ENCODE assay signal across 1 cellular context in genomic region chr4:158193171-158193749, GRCh38.
TF ChIP-seq lines count a peak whose summit lies in the region.

No MANE protein-coding gene starts in this region.

TF ChIP-seq in K562, 482 proteins besides CTCF, POLR2A, EP300 and RAD21 (continued from another document):
- 0 out of 2 replicates have a peak, but pooled peaks have one; percentile 14 for TF ChIP-seq ARID3A (IDR thresholded peaks at IDR 0.05; ENCODE audit: borderline replicate concordance, low read depth, low read length)
- no peak for TF ChIP-seq PBX2 (CRISPR knock-in tag; IDR thresholded peaks at IDR 0.05; ENCODE audit: low read depth)
- peak; percentile 73 for TF ChIP-seq PBX2 (tag; conservative IDR thresholded peaks at IDR 0.05; ENCODE audit: low read depth)
- TF ChIP-seq PML (IDR thresholded peaks at IDR 0.05; ENCODE audit: low read length): no peak
- 0 out of 2 replicates have a peak, but pooled peaks have one; percentile 15 for TF ChIP-seq C11orf30 (IDR thresholded peaks at IDR 0.05; ENCODE audit: low read depth)
- no peak for TF ChIP-seq ERF (CRISPR knock-in tag; IDR thresholded peaks at IDR 0.05)
- no peak for TF ChIP-seq GTF2A2 (tag; IDR thresholded peaks at IDR 0.05)
- TF ChIP-seq RBBP5 (IDR thresholded peaks at IDR 0.05; ENCODE audit: borderline replicate concordance, insufficient read depth, low read length, poor library complexity, severe bottlenecking): no peak
- 0 out of 2 replicates have a peak, but pooled peaks have one; percentile 35 for TF ChIP-seq ZNF316 (IDR thresholded peaks at IDR 0.05)
- TF ChIP-seq FOXP4 (CRISPR knock-in tag; IDR thresholded peaks at IDR 0.05; ENCODE audit: borderline replicate concordance): no peak
- TF ChIP-seq PREB (CRISPR knock-in tag; IDR thresholded peaks at IDR 0.05): no peak
- peak; percentile 58; the same call in 1 of the 2 replicates for TF ChIP-seq PKNOX1 (IDR thresholded peaks at IDR 0.05)
- peak; percentile 76 for TF ChIP-seq MEIS2 (IDR thresholded peaks at IDR 0.05; ENCODE audit: partially characterized antibody)
- no peak for TF ChIP-seq ZNF143 (CRISPR knock-in tag; IDR thresholded peaks at IDR 0.05)
- TF ChIP-seq LCOR (CRISPR knock-in tag; IDR thresholded peaks at IDR 0.05): no peak
- TF ChIP-seq ZNF780A (CRISPR knock-in tag; IDR thresholded peaks at IDR 0.05): no peak
